In genomic region chr1:78688701-78689100, GRCh38 we compare ENCODE assay signal across 9 cellular contexts. TPM values are rescaled to one million over a fixed set of nuclear protein-coding genes. Genes with fewer than 3 reads are reported as not detected.
DNase-seq lines count a peak whose midpoint lies in the region; ATAC-seq and TF ChIP-seq lines count a peak whose summit lies in the region.
"Had no signal": no experiment of that assay in that cellular context is flagged by ENCODE, and none has a peak within 500 bp of the region (broad histone marks: within the 10 kb centered on the region; RNA-seq: fewer than 3 reads in every experiment).

No MANE protein-coding gene starts in this region.

- no peak overlapping the region for H3K4me3 ChIP-seq in brain microvascular endothelial cell (ENCODE audit: low read depth, low read length)
- H3K4me3 ChIP-seq in right lobe of liver, result no peak overlapping the region

- H3K4me1 ChIP-seq in right lobe of liver, result peaks cover 0 to 11% (median 3%) of the 10 kb centered on the region in 4 donors

- TF ChIP-seq POLR2A in right lobe of liver (IDR thresholded peaks at IDR 0.05), result no peak

- TF ChIP-seq RAD21 in Ishikawa (IDR thresholded peaks at IDR 0.05; ENCODE audit: low read depth), result peak; percentile 33; the same call in 1 of the 2 replicates

- H3K36me3 ChIP-seq in brain microvascular endothelial cell (replicated peaks), result no peaks in the 10 kb centered on the region
- H3K36me3 ChIP-seq in right lobe of liver, result no peaks in the 10 kb centered on the region

- H3K9me3 Mint-ChIP-seq in CD14-positive monocyte, result peaks cover 0 to 2% (median 0%) of the 10 kb centered on the region in 7 donors

- in situ Hi-C loops in brain microvascular endothelial cell (cut with HindIII; ENCODE audit: low pct_ligation_motif_present, low sequenced_read_pairs), result no loop called here

- intact Hi-C loops in right lobe of liver (cut with DNase I) (no loop called here), left cardiac atrium (cut with DNase I) (no loop called here), CD14-positive monocyte (cut with micrococcal nuclease) (no loop called here)

- no peaks in the 10 kb centered on the region for H3K4me1 Mint-ChIP-seq in CD14-positive monocyte

- DNase-seq in brain microvascular endothelial cell (no peak), right lobe of liver (no peak), left cardiac atrium (no peak), CD14-positive monocyte (ENCODE audit: low spot score) (no peak)
- DNase-seq: cortex of kidney had no signal

- no peak overlapping the region for H3K27ac Mint-ChIP-seq in CD14-positive monocyte

- ATAC-seq in right lobe of liver, result peak; percentile 21 to 54 (median 32)
- ATAC-seq in GM21367 (IDR thresholded peaks at IDR 0.05; ENCODE audit: unreplicated experiment), result no peak
- ATAC-seq in esophagus mucosa, result no peak
- no peak for ATAC-seq in left cardiac atrium

- H3K9me3 ChIP-seq in right lobe of liver, result no peaks in the 10 kb centered on the region

- H3K4me3 Mint-ChIP-seq in CD14-positive monocyte, result no peak overlapping the region

- H3K27me3 ChIP-seq in brain microvascular endothelial cell (replicated peaks), result no peaks in the 10 kb centered on the region
- no peaks in the 10 kb centered on the region for H3K27me3 ChIP-seq in right lobe of liver

- no peak for TF ChIP-seq EP300 in Ishikawa (IDR thresholded peaks at IDR 0.05; ENCODE audit: borderline replicate concordance)

- H3K27ac ChIP-seq in C4-2B (no peak overlapping the region), brain microvascular endothelial cell (no peak overlapping the region), right lobe of liver (no peak overlapping the region)

- H3K36me3 Mint-ChIP-seq in CD14-positive monocyte, result no peaks in the 10 kb centered on the region

- TF ChIP-seq CTCF in C4-2B (conservative IDR thresholded peaks at IDR 0.05) (peak; percentile 58), brain microvascular endothelial cell (IDR thresholded peaks at IDR 0.05; ENCODE audit: low read depth, low read length, missing control alignments) (peak; percentile 21), right lobe of liver (IDR thresholded peaks at IDR 0.05) (peak in 3 of 4 donors; percentile 25 to 32 (median 27)), CD14-positive monocyte (IDR thresholded peaks at IDR 0.05) (no peak)

- H3K27me3 Mint-ChIP-seq in CD14-positive monocyte (ENCODE audit: low read depth in 3 of 3), result peaks cover 2 to 5% (median 5%) of the 10 kb centered on the region in 3 donors

TF ChIP-seq in Ishikawa, 13 proteins besides CTCF, POLR2A, EP300 and RAD21:
- TF ChIP-seq EGR1 (IDR thresholded peaks at IDR 0.05) (no peak), CREB1 (IDR thresholded peaks at IDR 0.05; ENCODE audit: low read depth) (no peak), MAX (IDR thresholded peaks at IDR 0.05) (no peak), USF1 (IDR thresholded peaks at IDR 0.05) (no peak), TEAD4 (IDR thresholded peaks at IDR 0.05) (no peak), CEBPB (IDR thresholded peaks at IDR 0.05) (no peak), ZBTB7A (IDR thresholded peaks at IDR 0.05; ENCODE audit: low read depth) (no peak), NFIC (IDR thresholded peaks at IDR 0.05) (no peak), TCF12 (IDR thresholded peaks at IDR 0.05; ENCODE audit: low read depth) (no peak), YY1 (IDR thresholded peaks at IDR 0.05; ENCODE audit: low read depth) (no peak), TAF1 (IDR thresholded peaks at IDR 0.05; ENCODE audit: low read depth) (no peak), REST (IDR thresholded peaks at IDR 0.05; ENCODE audit: low read depth) (no peak), FOXM1 (IDR thresholded peaks at IDR 0.05; ENCODE audit: borderline replicate concordance, low read depth) (no peak)

RNA-seq across cellular contexts. Expression of gene IFI44, which starts 39.1 kb away (rescaled TPM):
- total RNA-seq in right lobe of liver (10 to 100 TPM in 2 of 6 experiments, 1 to 10 TPM in 4; 5.6 to 12.0 (median 9.8) TPM), esophagus mucosa (10.7 TPM), left cardiac atrium (10 to 100 TPM; 13.0 to 24.3 TPM)
- 10 to 100 TPM; 23.0 to 35.5 TPM for polyA plus RNA-seq in CD14-positive monocyte

Comparison
In these comparisons a context has a peak if more than half of its experiments do, and no peak if none do; other contexts are left out.
1. ATAC-seq: peak in right lobe of liver (4 of 4); none in GM21367 (single experiment), esophagus mucosa (single experiment) and left cardiac atrium (0 of 2).